In genomic region chr22:20747223-20747622, GRCh38 we compare ENCODE assay signal across 16 cellular contexts. TPM values are rescaled to one million over a fixed set of nuclear protein-coding genes. Genes with fewer than 3 reads are reported as not detected.
DNase-seq lines count a peak whose midpoint lies in the region; ATAC-seq and TF ChIP-seq lines count a peak whose summit lies in the region.
"Had no signal": no experiment of that assay in that cellular context is flagged by ENCODE, and none has a peak within 500 bp of the region (broad histone marks: within the 10 kb centered on the region; RNA-seq: fewer than 3 reads in every experiment).

No MANE protein-coding gene starts in this region.

- H3K36me3 ChIP-seq in osteoblast (ENCODE audit: insufficient read depth, low read length) (peaks cover 37% of the 10 kb centered on the region), mucosa of descending colon (ENCODE audit: low read depth) (peaks cover 6% of the 10 kb centered on the region), ovary (no peaks in the 10 kb centered on the region)

- H2AFZ ChIP-seq in osteoblast (ENCODE audit: low read length), result no peak overlapping the region

- H3K4me2 ChIP-seq in osteoblast (ENCODE audit: insufficient read depth, low read length), result no peak overlapping the region
- H3K4me2 ChIP-seq: BLaER1 had no signal

- CTCF ChIA-PET in WTC11 (lab: Charles Lee), result interaction anchor here (0.7 kb wide), 1 partner anchor 232 kb away, joined by 3 read pairs; no protein-coding TSS in a partner anchor

- intact Hi-C loops in mucosa of descending colon (cut with DNase I, micrococcal nuclease), result no loop called here
- intact Hi-C loops in ovary (cut with DNase I), result no loop called here

- no peak overlapping the region for H3K4me3 ChIP-seq in osteoblast (ENCODE audit: insufficient read depth, low read length)
- no peak overlapping the region for H3K4me3 ChIP-seq in mucosa of descending colon
- H3K4me3 ChIP-seq in ovary, result no peak overlapping the region
- H3K4me3 ChIP-seq: BLaER1 had no signal

- TF ChIP-seq POLR2A in ovary (IDR thresholded peaks at IDR 0.05), result no peak

- no peak overlapping the region for H3K27ac Mint-ChIP-seq in WTC11
- H3K27ac Mint-ChIP-seq: HFFc6 had no signal

- H3K4me3 Mint-ChIP-seq in WTC11, result no peak overlapping the region
- H3K4me3 Mint-ChIP-seq: CD14-positive monocyte; CD4-positive, alpha-beta memory T cell; HFFc6 had no signal

- peaks cover 8% of the 10 kb centered on the region for H3K36me3 Mint-ChIP-seq in WTC11

- peak overlapping the region; percentile 75 for H3K27ac ChIP-seq in angular gyrus (ENCODE audit: low read depth, low read length)
- H3K27ac ChIP-seq in layer of hippocampus (ENCODE audit: low read depth, low read length), result peak overlapping the region; percentile 47
- no peak overlapping the region for H3K27ac ChIP-seq in osteoblast (ENCODE audit: low read depth, low read length)
- no peak overlapping the region for H3K27ac ChIP-seq in ovary
- H3K27ac ChIP-seq: BLaER1 had no signal

- H3K27me3 Mint-ChIP-seq in WTC11 (ENCODE audit: low read depth), result no peaks in the 10 kb centered on the region
- H3K27me3 Mint-ChIP-seq: CD4-positive, alpha-beta memory T cell had no signal

- H4K20me1 ChIP-seq in osteoblast (ENCODE audit: insufficient read depth, low read length), result peaks cover 2% of the 10 kb centered on the region

- H3K9me3 ChIP-seq in osteoblast (ENCODE audit: low read depth, low read length), result no peaks in the 10 kb centered on the region
- no peaks in the 10 kb centered on the region for H3K9me3 ChIP-seq in mucosa of descending colon
- H3K9me3 ChIP-seq in ovary, result no peaks in the 10 kb centered on the region
- H3K9me3 ChIP-seq: BLaER1 had no signal

- POLR2A ChIA-PET in WTC11 (lab: Charles Lee), result no interaction called here

- peak; percentile 21 for DNase-seq in osteoblast (ENCODE audit: insufficient read length, low spot score, missing footprints)
- DNase-seq in NCI-H2227 (lab: John Stamatoyannopoulos, UW; ENCODE audit: unreplicated experiment), result no peak
- no peak for DNase-seq in mucosa of descending colon
- DNase-seq in WTC11 (ENCODE audit: low spot score), result no peak
- DNase-seq in ovary, result no peak
- DNase-seq: ACHN; CD4-positive, alpha-beta memory T cell; DMS153; DMS79; GDM1; GOT3; HFFc6 had no signal

- 96% methylated on average over 10 of the region's 10 CpGs for WGBS in ovary, 3 donors

- no peaks in the 10 kb centered on the region for H3K27me3 ChIP-seq in layer of hippocampus (ENCODE audit: control insufficient read depth, insufficient read depth, low read length)
- no peaks in the 10 kb centered on the region for H3K27me3 ChIP-seq in osteoblast (ENCODE audit: insufficient read depth, low read length)
- H3K27me3 ChIP-seq in ovary, result no peaks in the 10 kb centered on the region
- H3K27me3 ChIP-seq: BLaER1 had no signal

- TF ChIP-seq CTCF in osteoblast (IDR thresholded peaks at IDR 0.05; ENCODE audit: extremely low read depth, low read depth, low read length) (no peak), mucosa of descending colon (IDR thresholded peaks at IDR 0.05) (no peak), WTC11 (IDR thresholded peaks at IDR 0.05) (no peak), ovary (IDR thresholded peaks at IDR 0.05) (no peak)

- H3K4me1 ChIP-seq in osteoblast (ENCODE audit: insufficient read depth, low read length) (peaks cover 19% of the 10 kb centered on the region), mucosa of descending colon (ENCODE audit: low read depth) (no peaks in the 10 kb centered on the region), ovary (ENCODE audit: insufficient read depth) (no peaks in the 10 kb centered on the region)

- no peaks in the 10 kb centered on the region for H3K9me3 Mint-ChIP-seq in WTC11
- H3K9me3 Mint-ChIP-seq: CD14-positive monocyte; CD4-positive, alpha-beta memory T cell; HFFc6 had no signal

- no peaks in the 10 kb centered on the region for H3K4me1 Mint-ChIP-seq in WTC11

- no peak for TF ChIP-seq EP300 in ovary (IDR thresholded peaks at IDR 0.05)

- ATAC-seq in mucosa of descending colon, result no peak
- no peak for ATAC-seq in WTC11

- no peaks in the 10 kb centered on the region for H3K79me2 ChIP-seq in osteoblast (ENCODE audit: insufficient read depth, low read length)

TF ChIP-seq in WTC11, 78 proteins besides CTCF, POLR2A, EP300 and RAD21:
- TF ChIP-seq MAX (CRISPR knock-in tag; IDR thresholded peaks at IDR 0.05), result no peak

RNA-seq across cellular contexts. Expression of gene SERPIND1, which starts 26.7 kb away (rescaled TPM):
- not detected in 2 replicates for total RNA-seq in osteoblast
- not detected for total RNA-seq in mucosa of descending colon
- total RNA-seq in WTC11 (2021), result 0.09 to 0.25 TPM (median 0.22 TPM) in 3 replicates
- 1 to 10 TPM in 3 of 7 donors, under 1 TPM in 4; 0.22 to 2.2 (median 0.61) TPM for total RNA-seq in ovary
- polyA plus RNA-seq in ovary, result 1 to 10 TPM; 1.1 to 5.0 TPM
- total RNA-seq: CD4-positive, alpha-beta memory T cell had no signal
- polyA plus RNA-seq: CD14-positive monocyte had no signal

Comparison
In these comparisons a context has a peak if more than half of its experiments do, and no peak if none do; other contexts are left out.
1. H3K27ac ChIP-seq: peak in angular gyrus (single experiment) and layer of hippocampus (single experiment); none in osteoblast (single experiment) and ovary (0 of 2).